Comparison of ENCODE assay signal across 10 cellular contexts in genomic region chr6:158912591-158912990, GRCh38.
DNase-seq lines count a peak whose midpoint lies in the region; ATAC-seq and TF ChIP-seq lines count a peak whose summit lies in the region.
"Had no signal": no experiment of that assay in that cellular context is flagged by ENCODE, and none has a peak within 500 bp of the region (broad histone marks: within the 10 kb centered on the region; RNA-seq: fewer than 3 reads in every experiment).

No MANE protein-coding gene starts in this region.

- intact Hi-C loops in activated B cell treated with CpG ODN at 0.5 μM for 24 hours (cut with micrococcal nuclease): loop anchor here (5.0 kb wide), 1 partner anchor 45 kb away; no protein-coding TSS in a partner anchor

- peak overlapping the region; percentile 34 for H3K27ac Mint-ChIP-seq in activated T-cell treated with anti-CD3 and anti-CD28 coated beads, Interleukin-2, amount 50 U/mL, for 24 hours
- H3K27ac Mint-ChIP-seq in activated B cell treated with CpG ODN at 0.5 μM for 24 hours: peak overlapping the region; percentile 96
- H3K27ac Mint-ChIP-seq in mesothelial cell of epicardium: peak overlapping the region; percentile 99
- no peak overlapping the region for H3K27ac Mint-ChIP-seq in stimulated activated naive CD8-positive, alpha-beta T cell treated with anti-CD3 and anti-CD28 coated beads, Interleukin-15, amount 100 ng/mL, for 72 hours

- H3K36me3 Mint-ChIP-seq in activated T-cell treated with anti-CD3 and anti-CD28 coated beads, Interleukin-2, amount 50 U/mL, for 24 hours (ENCODE audit: low read depth): no peaks in the 10 kb centered on the region
- H3K36me3 Mint-ChIP-seq in activated B cell treated with CpG ODN at 0.5 μM for 24 hours (ENCODE audit: low read depth) (no peaks in the 10 kb centered on the region), mesothelial cell of epicardium (no peaks in the 10 kb centered on the region)

- H3K27me3 Mint-ChIP-seq in activated T-cell treated with anti-CD3 and anti-CD28 coated beads, Interleukin-2, amount 50 U/mL, for 24 hours: no peaks in the 10 kb centered on the region
- H3K27me3 Mint-ChIP-seq in activated B cell treated with CpG ODN at 0.5 μM for 24 hours (no peaks in the 10 kb centered on the region), mesothelial cell of epicardium (ENCODE audit: low read depth) (no peaks in the 10 kb centered on the region)
- no peaks in the 10 kb centered on the region for H3K27me3 Mint-ChIP-seq in stimulated activated naive CD8-positive, alpha-beta T cell treated with anti-CD3 and anti-CD28 coated beads, Interleukin-15, amount 100 ng/mL, for 72 hours

- POLR2A ChIA-PET in activated B cell treated with CpG ODN at 0.5 μM for 24 hours (lab: Charles Lee): interaction anchor here (0.6 to 5.8 kb wide), 4 partner anchors 18 to 239 kb away, joined by 7 to 120 read pairs (median 20); partner anchors contain the start of gene EZR

- H3K4me1 Mint-ChIP-seq in activated T-cell treated with anti-CD3 and anti-CD28 coated beads, Interleukin-2, amount 50 U/mL, for 24 hours (ENCODE audit: low read depth): peaks cover 48% of the 10 kb centered on the region
- H3K4me1 Mint-ChIP-seq in activated B cell treated with CpG ODN at 0.5 μM for 24 hours (peaks cover 59% of the 10 kb centered on the region), mesothelial cell of epicardium (peaks cover 48% of the 10 kb centered on the region)
- peaks cover 60% of the 10 kb centered on the region for H3K4me1 Mint-ChIP-seq in stimulated activated naive CD8-positive, alpha-beta T cell treated with anti-CD3 and anti-CD28 coated beads, Interleukin-15, amount 100 ng/mL, for 72 hours

- ATAC-seq in activated B cell treated with CpG ODN at 0.5 μM for 24 hours (ENCODE audit: low read depth) (no peak), HG03108 (IDR thresholded peaks at IDR 0.05; ENCODE audit: unreplicated experiment) (no peak), GM18511 (IDR thresholded peaks at IDR 0.05; ENCODE audit: unreplicated experiment) (no peak), GM21515 (IDR thresholded peaks at IDR 0.05; ENCODE audit: unreplicated experiment) (no peak)
- peak; percentile 75 for ATAC-seq in stimulated activated naive CD8-positive, alpha-beta T cell treated with anti-CD3 and anti-CD28 coated beads, Interleukin-15, amount 100 ng/mL, for 72 hours

- DNase-seq in activated T-cell treated with anti-CD3 and anti-CD28 coated beads, Interleukin-2, amount 50 U/mL, for 24 hours: no peak
- DNase-seq in activated T-cell treated with anti-CD3 and anti-CD28 coated beads, Interleukin-2, amount 50 U/mL, for 1 hour: no peak
- no peak for DNase-seq in activated B cell treated with CpG ODN at 0.5 μM for 24 hours
- no peak for DNase-seq in mesothelial cell of epicardium (ENCODE audit: low spot score in 2 of 2, unreplicated experiment in 2 of 2)
- DNase-seq in stimulated activated naive CD8-positive, alpha-beta T cell treated with anti-CD3 and anti-CD28 coated beads, Interleukin-15, amount 100 ng/mL, for 72 hours: peak in 1 of 2 donors; percentile 7
- DNase-seq: aorta, NCI-H1694 treated with DMSO at 0.1 percent for 48 hours had no signal

- no peak for TF ChIP-seq CTCF in activated B cell treated with CpG ODN at 0.5 μM for 24 hours (IDR thresholded peaks at IDR 0.05)
- TF ChIP-seq CTCF in mesothelial cell of epicardium (IDR thresholded peaks at IDR 0.05; ENCODE audit: unreplicated experiment): no peak

- no peaks in the 10 kb centered on the region for H3K9me3 Mint-ChIP-seq in activated T-cell treated with anti-CD3 and anti-CD28 coated beads, Interleukin-2, amount 50 U/mL, for 24 hours
- no peaks in the 10 kb centered on the region for H3K9me3 Mint-ChIP-seq in activated B cell treated with CpG ODN at 0.5 μM for 24 hours
- H3K9me3 Mint-ChIP-seq in mesothelial cell of epicardium: no peaks in the 10 kb centered on the region
- H3K9me3 Mint-ChIP-seq in stimulated activated naive CD8-positive, alpha-beta T cell treated with anti-CD3 and anti-CD28 coated beads, Interleukin-15, amount 100 ng/mL, for 72 hours: peaks cover 4 to 6% of the 10 kb centered on the region in 2 donors

- no peak overlapping the region for H3K4me3 Mint-ChIP-seq in activated T-cell treated with anti-CD3 and anti-CD28 coated beads, Interleukin-2, amount 50 U/mL, for 24 hours
- H3K4me3 Mint-ChIP-seq in activated B cell treated with CpG ODN at 0.5 μM for 24 hours (peak overlapping the region; percentile 80), mesothelial cell of epicardium (no peak overlapping the region)
- H3K4me3 Mint-ChIP-seq in stimulated activated naive CD8-positive, alpha-beta T cell treated with anti-CD3 and anti-CD28 coated beads, Interleukin-15, amount 100 ng/mL, for 72 hours: peak overlapping the region in 1 of 2 donors; percentile 75

- CTCF ChIA-PET in activated B cell treated with CpG ODN at 0.5 μM for 24 hours (lab: Charles Lee): interaction anchor here (1.0 to 2.3 kb wide), 5 partner anchors 10 to 208 kb away, joined by 3 to 9 read pairs (median 4); no protein-coding TSS in a partner anchor

Comparison
In these comparisons a context has a peak if more than half of its experiments do, and no peak if none do; other contexts are left out.
1. H3K27ac Mint-ChIP-seq: peak in activated T-cell treated with anti-CD3 and anti-CD28 coated beads, Interleukin-2, amount 50 U/mL, for 24 hours (single experiment), activated B cell treated with CpG ODN at 0.5 μM for 24 hours (single experiment) and mesothelial cell of epicardium (single experiment); none in stimulated activated naive CD8-positive, alpha-beta T cell treated with anti-CD3 and anti-CD28 coated beads, Interleukin-15, amount 100 ng/mL, for 72 hours (0 of 2).